8 cellular contexts compared by ENCODE assay signal in genomic region chr9:35051069-35051967, GRCh38. TPM values are rescaled to one million over a fixed set of nuclear protein-coding genes. Genes with fewer than 3 reads are reported as not detected.
DNase-seq lines count a peak whose midpoint lies in the region; ATAC-seq, FAIRE-seq and TF ChIP-seq lines count a peak whose summit lies in the region.

No MANE protein-coding gene starts in this region.

- H3K27me3 ChIP-seq in SJCRH30 (no peaks in the 10 kb centered on the region), adipocyte (replicated peaks; ENCODE audit: control insufficient read depth, insufficient read depth, low read length) (no peaks in the 10 kb centered on the region)

- peak; percentile 44 for TF ChIP-seq CTCF in D721Med (IDR thresholded peaks at IDR 0.05; ENCODE audit: insufficient read depth, missing control alignments)

- H3K4me1 ChIP-seq in SJCRH30, result no peaks in the 10 kb centered on the region; the same call in 1 of the 2 replicates
- no peaks in the 10 kb centered on the region for H3K4me1 ChIP-seq in adipocyte (ENCODE audit: control insufficient read depth, insufficient read depth, low read length)

- H3K4me3 ChIP-seq in SJCRH30 (no peak overlapping the region), adipocyte (ENCODE audit: low read length) (no peak overlapping the region)

- ATAC-seq in HG03354 (IDR thresholded peaks at IDR 0.05; ENCODE audit: poor library complexity, severe bottlenecking, unreplicated experiment) (peak; percentile 61), GM18519 (IDR thresholded peaks at IDR 0.05; ENCODE audit: low FRiP score, unreplicated experiment) (no peak)

- no peak for FAIRE-seq in D721Med (lab: Jason Lieb, UNC)

- DNase-seq in D721Med (ENCODE audit: insufficient read length, low spot score) (no peak), SJCRH30 (peak; percentile 25 to 65), adipocyte (ENCODE audit: low read depth) (peak; percentile 48), hepatic stellate cell (ENCODE audit: low spot score) (peak; percentile 46), HuH-7.5 (ENCODE audit: low spot score) (no peak)
- peak; percentile 41 for DNase-seq in stimulated activated CD4-positive, alpha-beta T cell treated with anti-CD3 and anti-CD28 coated beads, Interleukin-2, amount 100 ng/mL, for 4 hours (ENCODE audit: low read depth)

- H3K9ac ChIP-seq in adipocyte (ENCODE audit: low read length), result no peak overlapping the region

- peaks cover 40% of the 10 kb centered on the region for H3K36me3 ChIP-seq in SJCRH30
- H3K36me3 ChIP-seq in adipocyte (ENCODE audit: control insufficient read depth, insufficient read depth, low read length, severe bottlenecking), result peaks cover 88% of the 10 kb centered on the region

- no peak overlapping the region for H3K27ac ChIP-seq in SJCRH30

- H3K9me3 ChIP-seq in SJCRH30 (replicated peaks) (no peaks in the 10 kb centered on the region), adipocyte (ENCODE audit: control insufficient read depth, low read length) (no peaks in the 10 kb centered on the region)

RNA-seq across cellular contexts. Expression of gene VCP, which starts 21.1 kb away (rescaled TPM):
- 219 and 225 TPM in 2 replicates for total RNA-seq in SJCRH30 (2014; rRNA removed; shearing (Covaris generic))

RNA-seq across cellular contexts. Expression of gene FANCG, which starts 28.4 kb away (rescaled TPM):
- 60.4 and 83.6 TPM in 2 replicates for total RNA-seq in SJCRH30 (2014; rRNA removed; shearing (Covaris generic))

RNA-seq across cellular contexts. Expression of gene PIGO, which starts 45.1 kb away (rescaled TPM):
- 9.7 and 10.1 TPM in 2 replicates for total RNA-seq in SJCRH30 (2014; rRNA removed; shearing (Covaris generic))

RNA-seq across cellular contexts. Expression of gene STOML2, which starts 51.6 kb away (rescaled TPM):
- 147 and 148 TPM in 2 replicates for total RNA-seq in SJCRH30 (2014; rRNA removed; shearing (Covaris generic))

Comparison
In these comparisons a context has a peak if more than half of its experiments do, and no peak if none do; other contexts are left out.
1. DNase-seq: peak in SJCRH30 (2 of 2), adipocyte (single experiment), hepatic stellate cell (single experiment) and stimulated activated CD4-positive, alpha-beta T cell treated with anti-CD3 and anti-CD28 coated beads, Interleukin-2, amount 100 ng/mL, for 4 hours (single experiment); none in D721Med (single experiment) and HuH-7.5 (single experiment).